In the genomic region with DNA sequence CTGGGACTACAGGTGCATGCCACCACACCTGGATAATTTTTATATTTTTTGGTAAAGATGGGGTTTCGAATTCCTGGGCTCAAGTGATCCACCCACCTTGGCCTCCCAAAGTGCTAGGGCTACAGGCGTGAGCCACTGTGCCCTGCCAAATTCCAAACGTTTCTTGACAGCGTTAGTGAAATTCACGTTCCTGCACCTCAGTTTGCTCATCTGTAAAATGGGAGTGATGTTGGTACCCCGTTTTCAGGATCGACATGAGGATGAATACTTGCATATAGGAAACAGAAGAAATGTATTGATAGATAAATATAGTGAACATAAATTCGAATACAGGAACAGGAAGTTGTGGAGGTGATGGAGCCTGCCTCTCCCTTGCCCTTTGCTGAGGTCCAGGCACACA, we compare ENCODE assay signal across 16 cellular contexts. TPM values are rescaled to one million over a fixed set of nuclear protein-coding genes. Genes with fewer than 3 reads are reported as not detected.
DNase-seq lines count a peak whose midpoint lies in the region; ATAC-seq and TF ChIP-seq lines count a peak whose summit lies in the region.
"Had no signal": no experiment of that assay in that cellular context is flagged by ENCODE, and none has a peak within 500 bp of the region (broad histone marks: within the 10 kb centered on the region; RNA-seq: fewer than 3 reads in every experiment).

No MANE protein-coding gene starts in this region.

- no peak overlapping the region for H3K18ac ChIP-seq in mesendoderm (ENCODE audit: low read length)

- H3K4me3 ChIP-seq in HUES48 (ENCODE audit: low read depth, low read length) (peak overlapping the region; percentile 43), colonic mucosa (peak overlapping the region; percentile 9), mesendoderm (ENCODE audit: low read length) (no peak overlapping the region)
- H3K4me3 ChIP-seq: adrenal gland, GM12878, prostate gland had no signal

- H3K79me2 ChIP-seq in mesendoderm (ENCODE audit: control insufficient read depth, insufficient read depth, low read length): no peaks in the 10 kb centered on the region

- peaks cover 17% of the 10 kb centered on the region for H3K27me3 Mint-ChIP-seq in activated T-cell treated with anti-CD3 and anti-CD28 coated beads, Interleukin-2, amount 50 U/mL, for 72 hours (ENCODE audit: low read depth)
- H3K27me3 Mint-ChIP-seq in activated T-cell treated with anti-CD3 and anti-CD28 coated beads, Interleukin-2, amount 50 U/mL, for 24 hours: peaks cover 36% of the 10 kb centered on the region

- no peak overlapping the region for H2AK5ac ChIP-seq in mesendoderm (ENCODE audit: low read length)

- H3K27ac Mint-ChIP-seq in activated T-cell treated with anti-CD3 and anti-CD28 coated beads, Interleukin-2, amount 50 U/mL, for 72 hours: no peak overlapping the region
- H3K27ac Mint-ChIP-seq in activated T-cell treated with anti-CD3 and anti-CD28 coated beads, Interleukin-2, amount 50 U/mL, for 24 hours: no peak overlapping the region
- peak overlapping the region; percentile 17 for H3K27ac Mint-ChIP-seq in stimulated activated effector memory CD8-positive, alpha-beta T cell treated with anti-CD3 and anti-CD28 coated beads, Interleukin-12 subunit alpha, Interleukin-12 subunit beta, amount 100 ng/mL, for 72 hours
- H3K27ac Mint-ChIP-seq: naive B cell had no signal

- H3K4me3 Mint-ChIP-seq in activated T-cell treated with anti-CD3 and anti-CD28 coated beads, Interleukin-2, amount 50 U/mL, for 72 hours: peak overlapping the region; percentile 36 to 62
- no peak overlapping the region for H3K4me3 Mint-ChIP-seq in activated T-cell treated with anti-CD3 and anti-CD28 coated beads, Interleukin-2, amount 50 U/mL, for 24 hours
- H3K4me3 Mint-ChIP-seq in stimulated activated effector memory CD8-positive, alpha-beta T cell treated with anti-CD3 and anti-CD28 coated beads, Interleukin-12 subunit alpha, Interleukin-12 subunit beta, amount 100 ng/mL, for 72 hours: peak overlapping the region; percentile 33

- H3K4me2 ChIP-seq in mesendoderm (ENCODE audit: low read length): no peak overlapping the region

- no peak overlapping the region for H2BK120ac ChIP-seq in mesendoderm (ENCODE audit: low read depth, low read length)

- no peak overlapping the region for H4K5ac ChIP-seq in mesendoderm (ENCODE audit: low read length)

- H3K23ac ChIP-seq in mesendoderm (ENCODE audit: low read length): no peak overlapping the region

- H2BK5ac ChIP-seq in mesendoderm (ENCODE audit: low read length): no peak overlapping the region

- H3K4ac ChIP-seq in mesendoderm (ENCODE audit: low read depth, low read length): no peak overlapping the region

- H3K9me3 Mint-ChIP-seq in activated T-cell treated with anti-CD3 and anti-CD28 coated beads, Interleukin-2, amount 50 U/mL, for 72 hours: peaks cover 0 to 3% of the 10 kb centered on the region in 2 donors
- no peaks in the 10 kb centered on the region for H3K9me3 Mint-ChIP-seq in activated T-cell treated with anti-CD3 and anti-CD28 coated beads, Interleukin-2, amount 50 U/mL, for 24 hours
- H3K9me3 Mint-ChIP-seq in stimulated activated effector memory CD8-positive, alpha-beta T cell treated with anti-CD3 and anti-CD28 coated beads, Interleukin-12 subunit alpha, Interleukin-12 subunit beta, amount 100 ng/mL, for 72 hours: no peaks in the 10 kb centered on the region

- no peak for DNase-seq in activated T-cell treated with anti-CD3 and anti-CD28 coated beads, Interleukin-2, amount 50 U/mL, for 72 hours
- DNase-seq in activated T-cell treated with anti-CD3 and anti-CD28 coated beads, Interleukin-2, amount 50 U/mL, for 24 hours: no peak
- DNase-seq in colonic mucosa (no peak), posterior vena cava (ENCODE audit: low spot score) (no peak), mesendoderm (no peak)
- no peak for DNase-seq in stimulated activated effector memory CD8-positive, alpha-beta T cell treated with anti-CD3 and anti-CD28 coated beads, Interleukin-12 subunit alpha, Interleukin-12 subunit beta, amount 100 ng/mL, for 72 hours (ENCODE audit: low spot score in 2 of 2)
- DNase-seq in central memory CD4-positive, alpha-beta T cell: no peak
- DNase-seq: SIG-M5 had no signal

- intact Hi-C loops in colonic mucosa (cut with DNase I): loop anchor here (2.0 to 5.0 kb wide), 3 partner anchors 117 to 512 kb away; no protein-coding TSS in a partner anchor
- intact Hi-C loops in posterior vena cava (cut with DNase I): loop anchor here in 1 of 2 donors (2.0 kb wide), 1 partner anchor 509 kb away; no protein-coding TSS in a partner anchor

- peaks cover 4% of the 10 kb centered on the region in 2 donors for H3K36me3 Mint-ChIP-seq in activated T-cell treated with anti-CD3 and anti-CD28 coated beads, Interleukin-2, amount 50 U/mL, for 72 hours (ENCODE audit: insufficient read depth in 2 of 2)
- no peaks in the 10 kb centered on the region for H3K36me3 Mint-ChIP-seq in activated T-cell treated with anti-CD3 and anti-CD28 coated beads, Interleukin-2, amount 50 U/mL, for 24 hours (ENCODE audit: low read depth)
- no peaks in the 10 kb centered on the region for H3K36me3 Mint-ChIP-seq in stimulated activated effector memory CD8-positive, alpha-beta T cell treated with anti-CD3 and anti-CD28 coated beads, Interleukin-12 subunit alpha, Interleukin-12 subunit beta, amount 100 ng/mL, for 72 hours

- H3K9ac ChIP-seq in HUES48 (ENCODE audit: low read depth, low read length) (no peak overlapping the region), colonic mucosa (ENCODE audit: low read depth in 2 of 2, low read length in 2 of 2) (no peak overlapping the region), mesendoderm (ENCODE audit: low read length) (no peak overlapping the region)

- no CpG with 5 or more reads among the region's 8 CpGs for WGBS in mesendoderm (ENCODE audit: extremely low coverage, insufficient coverage, low lambda C conversion rate)

- no peaks in the 10 kb centered on the region for H3K79me1 ChIP-seq in mesendoderm (ENCODE audit: low read length)

- H2BK15ac ChIP-seq in mesendoderm (replicated peaks; ENCODE audit: low read depth): no peak overlapping the region

- H4K8ac ChIP-seq in mesendoderm (ENCODE audit: low read depth, low read length): no peak overlapping the region

- no peaks in the 10 kb centered on the region for H3K4me1 ChIP-seq in HUES48 (ENCODE audit: control insufficient read depth, insufficient read depth, low read length)
- no peaks in the 10 kb centered on the region for H3K4me1 ChIP-seq in colonic mucosa
- no peaks in the 10 kb centered on the region for H3K4me1 ChIP-seq in mesendoderm (ENCODE audit: control insufficient read depth, low read depth, low read length)
- H3K4me1 ChIP-seq: adrenal gland, prostate gland had no signal

- no peak overlapping the region for H3K56ac ChIP-seq in mesendoderm (ENCODE audit: low read length)

- H3K9me3 ChIP-seq in HUES48 (ENCODE audit: control insufficient read depth, insufficient read depth, low read length) (no peaks in the 10 kb centered on the region), colonic mucosa (no peaks in the 10 kb centered on the region)
- H3K9me3 ChIP-seq: adrenal gland, prostate gland had no signal

- H3K27ac ChIP-seq in HUES48 (ENCODE audit: low read depth, low read length) (no peak overlapping the region), colonic mucosa (no peak overlapping the region), mesendoderm (ENCODE audit: low read depth, low read length) (no peak overlapping the region)
- H3K27ac ChIP-seq: adrenal gland, prostate gland had no signal

- H3K36me3 ChIP-seq in HUES48 (ENCODE audit: control insufficient read depth, insufficient read depth, low read length) (no peaks in the 10 kb centered on the region), colonic mucosa (no peaks in the 10 kb centered on the region), mesendoderm (ENCODE audit: control insufficient read depth, insufficient read depth, low read length) (no peaks in the 10 kb centered on the region)
- H3K36me3 ChIP-seq: adrenal gland, prostate gland had no signal

- H3K4me1 Mint-ChIP-seq in activated T-cell treated with anti-CD3 and anti-CD28 coated beads, Interleukin-2, amount 50 U/mL, for 72 hours (ENCODE audit: low read depth): peaks cover 22% of the 10 kb centered on the region
- H3K4me1 Mint-ChIP-seq in activated T-cell treated with anti-CD3 and anti-CD28 coated beads, Interleukin-2, amount 50 U/mL, for 24 hours (ENCODE audit: low read depth): peaks cover 15% of the 10 kb centered on the region
- peaks cover 13% of the 10 kb centered on the region for H3K4me1 Mint-ChIP-seq in stimulated activated effector memory CD8-positive, alpha-beta T cell treated with anti-CD3 and anti-CD28 coated beads, Interleukin-12 subunit alpha, Interleukin-12 subunit beta, amount 100 ng/mL, for 72 hours

- ATAC-seq in activated T-cell treated with anti-CD3 and anti-CD28 coated beads, Interleukin-2, amount 50 U/mL, for 72 hours (replicated peaks in 1 of 2): no peak
- no peak for ATAC-seq in stimulated activated effector memory CD8-positive, alpha-beta T cell treated with anti-CD3 and anti-CD28 coated beads, Interleukin-12 subunit alpha, Interleukin-12 subunit beta, amount 100 ng/mL, for 72 hours

- H3K27me3 ChIP-seq in HUES48 (ENCODE audit: control insufficient read depth, insufficient read depth, low read length) (peaks cover 6% of the 10 kb centered on the region), colonic mucosa (no peaks in the 10 kb centered on the region), mesendoderm (ENCODE audit: insufficient read depth, low read length, poor library complexity) (no peaks in the 10 kb centered on the region)
- H3K27me3 ChIP-seq: adrenal gland had no signal

- no peak for TF ChIP-seq CTCF in colonic mucosa (IDR thresholded peaks at IDR 0.05)

RNA-seq across cellular contexts. Expression of a gene that starts 10.2 kb away (rescaled TPM):
- total RNA-seq in activated T-cell treated with anti-CD3 and anti-CD28 coated beads, Interleukin-2, amount 50 U/mL, for 72 hours: 10 to 100 TPM; 30.5 to 33.2 TPM
- total RNA-seq in colonic mucosa: 10 to 100 TPM; 11.3 to 20.0 TPM
- 10 to 100 TPM; 17.2 to 18.5 TPM for total RNA-seq in posterior vena cava
- polyA plus RNA-seq in mesendoderm (2013, experiment 1 of 2): 9.5 TPM
- 9.3 TPM for polyA plus RNA-seq in mesendoderm (2013, experiment 2 of 2)

RNA-seq across cellular contexts. Expression of a gene that starts 18.5 kb away (rescaled TPM):
- under 1 TPM; 0.10 to 0.35 TPM for total RNA-seq in activated T-cell treated with anti-CD3 and anti-CD28 coated beads, Interleukin-2, amount 50 U/mL, for 72 hours
- total RNA-seq in colonic mucosa: under 1 TPM in 1 of 2 donors, not detected in 1; 0.22 TPM
- total RNA-seq in posterior vena cava: not detected
- polyA plus RNA-seq in mesendoderm (2013, experiment 1 of 2): 17.5 TPM
- polyA plus RNA-seq in mesendoderm (2013, experiment 2 of 2): 17.8 TPM
- total RNA-seq: adrenal gland, liver, prostate gland, urinary bladder had no signal
- polyA plus RNA-seq: adrenal gland, AG04450, GM12878, urinary bladder had no signal

RNA-seq across cellular contexts. Expression of a gene that starts 44.4 kb away (rescaled TPM):
- total RNA-seq in activated T-cell treated with anti-CD3 and anti-CD28 coated beads, Interleukin-2, amount 50 U/mL, for 72 hours: 1 to 10 TPM; 1.5 to 1.8 TPM
- total RNA-seq in colonic mucosa: 10 to 100 TPM; 59.7 to 94.6 TPM
- 100 to 1,000 TPM in 1 of 2 donors, 10 to 100 TPM in 1; 65.8 to 100 TPM for total RNA-seq in posterior vena cava
- polyA plus RNA-seq in mesendoderm (2013, experiment 1 of 2): 110 TPM
- 112 TPM for polyA plus RNA-seq in mesendoderm (2013, experiment 2 of 2)

Comparison
In these comparisons a context has a peak if more than half of its experiments do, and no peak if none do; other contexts are left out.
1. RNA of a gene that starts 44.4 kb away (total RNA-seq): 65.8 to 100 TPM in posterior vena cava and 59.7 to 94.6 TPM in colonic mucosa; 1.5 to 1.8 TPM in activated T-cell treated with anti-CD3 and anti-CD28 coated beads, Interleukin-2, amount 50 U/mL, for 72 hours; every median in the first group is over 10 times any median in the second.